In genomic region chr6:958531-958930, GRCh38 we compare ENCODE assay signal across 16 cellular contexts.
DNase-seq lines count a peak whose midpoint lies in the region; ATAC-seq and TF ChIP-seq lines count a peak whose summit lies in the region.
"Had no signal": no experiment of that assay in that cellular context is flagged by ENCODE, and none has a peak within 500 bp of the region (broad histone marks: within the 10 kb centered on the region; RNA-seq: fewer than 3 reads in every experiment).

No MANE protein-coding gene starts in this region.

- H3K4me3 ChIP-seq in PC-3 (ENCODE audit: low read length) = no peak overlapping the region
- H3K4me3 ChIP-seq: colonic mucosa, gastrocnemius medialis had no signal

- intact Hi-C loops in PC-3 (cut with micrococcal nuclease) = no loop called here

- CTCF ChIA-PET in PC-3 (lab: Charles Lee) = no interaction called here

- no TSS peak for BruUV-seq in PC-3 (replicated peaks; lab: Mats Ljungman, UMichigan)

- no peaks in the 10 kb centered on the region for H4K20me1 ChIP-seq in PC-3 (ENCODE audit: low read length)

- H3K79me2 ChIP-seq in PC-3 (ENCODE audit: low read length) = no peaks in the 10 kb centered on the region

- no peaks in the 10 kb centered on the region for H3K4me1 ChIP-seq in PC-3 (ENCODE audit: insufficient read depth, low read length)
- H3K4me1 ChIP-seq: colonic mucosa, gastrocnemius medialis had no signal

- H3K36me3 ChIP-seq in PC-3 (ENCODE audit: low read depth, low read length) = no peaks in the 10 kb centered on the region
- H3K36me3 ChIP-seq: colonic mucosa, gastrocnemius medialis had no signal

- DNase-seq in GM04503 (ENCODE audit: low read depth) (peak; percentile 92), PC-3 (peak; percentile 27), fibroblast of gingiva (ENCODE audit: low read depth) (peak; percentile 73), stromal cell of bone marrow (ENCODE audit: low read depth) (peak; percentile 61), GM13976 (ENCODE audit: low spot score) (no peak), T-helper 9 cell (no peak), SK-N-DZ (ENCODE audit: low spot score) (no peak)
- DNase-seq: activated CD4-positive, alpha-beta memory T cell treated with anti-CD3 and anti-CD28 coated beads, Interleukin-2, amount 10 ng/mL, durations not matched to agents 7 days and 5 days; activated naive CD4-positive, alpha-beta T cell treated with Interleukin-2 at 50 U/mL for 16 hours; colonic mucosa; DMS53; gastrocnemius medialis; Karpas-422; natural killer cell; NCI-H2029 treated with DMSO at 0.1 percent for 48 hours; T-helper 17 cell had no signal

- H3K27me3 ChIP-seq in PC-3 (ENCODE audit: low read length) = peaks cover 59% of the 10 kb centered on the region
- H3K27me3 ChIP-seq: colonic mucosa, gastrocnemius medialis had no signal

- H3F3A ChIP-seq in PC-3 (ENCODE audit: low read length, unreplicated experiment) = no peaks in the 10 kb centered on the region

- ATAC-seq in PC-3 = no peak
- ATAC-seq: gastrocnemius medialis, natural killer cell, T-helper 17 cell had no signal

- no peaks in the 10 kb centered on the region for H3K9me2 ChIP-seq in PC-3 (replicated peaks; ENCODE audit: low read length)

- H3K9me3 ChIP-seq in PC-3 (ENCODE audit: low read length) = no peaks in the 10 kb centered on the region
- H3K9me3 ChIP-seq: colonic mucosa, gastrocnemius medialis had no signal

- H3K4me2 ChIP-seq in PC-3 (ENCODE audit: low read length) = no peak overlapping the region

- no peak overlapping the region for H3K27ac ChIP-seq in PC-3 (ENCODE audit: low read length)
- H3K27ac ChIP-seq: colonic mucosa, gastrocnemius medialis had no signal

- no peak overlapping the region for H3K9ac ChIP-seq in PC-3 (ENCODE audit: low read length)

- TF ChIP-seq CTCF in PC-3 (conservative IDR thresholded peaks at IDR 0.05; ENCODE audit: low read depth, low read length) (no peak), GM13976 (IDR thresholded peaks at IDR 0.05; ENCODE audit: borderline replicate concordance, control extremely low read depth, extremely low read depth, insufficient read depth, missing control alignments) (no peak)

- H2AFZ ChIP-seq in PC-3 (ENCODE audit: low read length) = no peak overlapping the region

- POLR2A ChIA-PET in PC-3 (lab: Charles Lee; ENCODE audit: unreplicated experiment) = no interaction called here

- in situ Hi-C loops in GM13976 (cut with MboI; ENCODE audit: low sequenced_read_pairs, unreplicated experiment) = no loop called here

Comparison
In these comparisons a context has a peak if more than half of its experiments do, and no peak if none do; other contexts are left out.
1. DNase-seq: peak in GM04503 (single experiment), PC-3 (single experiment), fibroblast of gingiva (single experiment) and stromal cell of bone marrow (single experiment); none in GM13976 (single experiment), T-helper 9 cell (single experiment) and SK-N-DZ (single experiment).